19 cellular contexts compared by ENCODE assay signal in genomic region chr9:131469369-131469768, GRCh38. TPM values are rescaled to one million over a fixed set of nuclear protein-coding genes. Genes with fewer than 3 reads are reported as not detected.
DNase-seq lines count a peak whose midpoint lies in the region; ATAC-seq and TF ChIP-seq lines count a peak whose summit lies in the region.
"Had no signal": no experiment of that assay in that cellular context is flagged by ENCODE, and none has a peak within 500 bp of the region (broad histone marks: within the 10 kb centered on the region; RNA-seq: fewer than 3 reads in every experiment).

No MANE protein-coding gene starts in this region.

- WGBS in body of pancreas, 2 donors, result 79 to 83% methylated on average over 6 of the region's 6 CpGs

- intact Hi-C loops in cardiac septum (cut with DNase I) (loop anchor here (10.0 kb wide), 1 partner anchor 285 kb away; no protein-coding TSS in a partner anchor), left ventricle myocardium superior (cut with micrococcal nuclease) (no loop called here), body of pancreas (cut with DNase I) (no loop called here), uterus (cut with DNase I; ENCODE audit: low total_unique reads) (no loop called here)
- intact Hi-C loops in naive thymus-derived CD4-positive, alpha-beta T cell (cut with micrococcal nuclease), result no loop called here

- H3K4me3 ChIP-seq in body of pancreas, result no peak overlapping the region
- H3K4me3 ChIP-seq in naive thymus-derived CD4-positive, alpha-beta T cell (ENCODE audit: low read length), result no peak overlapping the region
- H3K4me3 ChIP-seq in uterus, result no peak overlapping the region
- H3K4me3 ChIP-seq: BLaER1 treated with 17β-estradiol and CSF1 and Interleukin-3, amounts not matched to agents 10 nM and 100 nM; colonic mucosa; lower lobe of right lung had no signal

- peak; percentile 36 for DNase-seq in cardiac septum (ENCODE audit: low spot score)
- DNase-seq in left ventricle myocardium superior, result no peak
- peak in 1 of 4 donors; percentile 25 for DNase-seq in body of pancreas
- no peak for DNase-seq in naive thymus-derived CD4-positive, alpha-beta T cell
- DNase-seq in T-helper 2 cell, result no peak
- no peak for DNase-seq in uterus
- DNase-seq in effector CD4-positive, alpha-beta T cell, result no peak
- DNase-seq: ACHN; activated CD4-positive, alpha-beta T cell treated with anti-CD3 and anti-CD28 coated beads, Interleukin-2, amount 10 ng/mL, durations not matched to agents 24 days and 14 days; colonic mucosa; foreskin keratinocyte; hippocampal formation; lower lobe of right lung; NCI-H82; right cardiac atrium; SHP77 had no signal

- H3K36me3 ChIP-seq in body of pancreas (replicated peaks in 1 of 2; ENCODE audit: insufficient read depth in 1 of 2, low read depth in 2 of 2) (peaks cover 5 to 70% of the 10 kb centered on the region in 2 donors), uterus (no peaks in the 10 kb centered on the region)
- H3K36me3 ChIP-seq in naive thymus-derived CD4-positive, alpha-beta T cell (ENCODE audit: control insufficient read depth in 2 of 3, insufficient read depth in 3 of 3, low read length in 3 of 3), result peaks cover 34 to 95% (median 38%) of the 10 kb centered on the region in 3 experiments

- peaks cover 18 to 68% (median 45%) of the 10 kb centered on the region in 5 donors for H3K36me3 Mint-ChIP-seq in naive thymus-derived CD4-positive, alpha-beta T cell

- ATAC-seq in left ventricle myocardium superior (no peak), body of pancreas (peak; percentile 12), HG03571 (IDR thresholded peaks at IDR 0.05; ENCODE audit: unreplicated experiment) (no peak)
- ATAC-seq in naive thymus-derived CD4-positive, alpha-beta T cell, result no peak
- ATAC-seq: foreskin keratinocyte, HCT116, lower lobe of right lung, right cardiac atrium had no signal

- peak overlapping the region in 5 of 9 donors; percentile 22 to 76 (median 54) for H3K27ac Mint-ChIP-seq in naive thymus-derived CD4-positive, alpha-beta T cell

- H3K27ac ChIP-seq in body of pancreas, result no peak overlapping the region
- H3K27ac ChIP-seq in naive thymus-derived CD4-positive, alpha-beta T cell (ENCODE audit: low read depth, low read length), result no peak overlapping the region
- H3K27ac ChIP-seq in uterus, result no peak overlapping the region
- H3K27ac ChIP-seq: BLaER1 treated with 17β-estradiol and CSF1 and Interleukin-3, amounts not matched to agents 10 nM and 100 nM; colonic mucosa; foreskin keratinocyte; lower lobe of right lung had no signal

- no peak overlapping the region for H3K4me3 Mint-ChIP-seq in naive thymus-derived CD4-positive, alpha-beta T cell
- H3K4me3 Mint-ChIP-seq: activated CD4-positive, alpha-beta T cell treated with anti-CD3 and anti-CD28 coated beads, Interleukin-2, amount 10 ng/mL, durations not matched to agents 24 days and 14 days had no signal

- H3K9me3 ChIP-seq in body of pancreas (no peaks in the 10 kb centered on the region), uterus (no peaks in the 10 kb centered on the region)
- H3K9me3 ChIP-seq in naive thymus-derived CD4-positive, alpha-beta T cell (ENCODE audit: control insufficient read depth in 2 of 3, low read length in 3 of 3), result no peaks in the 10 kb centered on the region
- H3K9me3 ChIP-seq: BLaER1 treated with 17β-estradiol and CSF1 and Interleukin-3, amounts not matched to agents 10 nM and 100 nM; colonic mucosa; lower lobe of right lung had no signal

- H3K4me1 ChIP-seq in body of pancreas (no peaks in the 10 kb centered on the region), uterus (no peaks in the 10 kb centered on the region)
- H3K4me1 ChIP-seq in naive thymus-derived CD4-positive, alpha-beta T cell (ENCODE audit: control insufficient read depth in 2 of 2, insufficient read depth in 2 of 2, low read length in 2 of 2), result no peaks in the 10 kb centered on the region
- H3K4me1 ChIP-seq: colonic mucosa, foreskin keratinocyte, lower lobe of right lung had no signal

- POLR2A ChIA-PET in naive thymus-derived CD4-positive, alpha-beta T cell (lab: Charles Lee), result no interaction called here

- no peak for TF ChIP-seq POLR2A in body of pancreas (IDR thresholded peaks at IDR 0.05)
- no peak for TF ChIP-seq POLR2A in uterus (IDR thresholded peaks at IDR 0.05)

- H3K27me3 Mint-ChIP-seq in naive thymus-derived CD4-positive, alpha-beta T cell, result no peaks in the 10 kb centered on the region
- H3K27me3 Mint-ChIP-seq: activated CD4-positive, alpha-beta T cell treated with anti-CD3 and anti-CD28 coated beads, Interleukin-2, amount 10 ng/mL, durations not matched to agents 24 days and 14 days had no signal

- no peak for TF ChIP-seq CTCF in body of pancreas (IDR thresholded peaks at IDR 0.05)
- no peak for TF ChIP-seq CTCF in uterus (IDR thresholded peaks at IDR 0.05)

- H3K27me3 ChIP-seq in body of pancreas, result no peaks in the 10 kb centered on the region
- H3K27me3 ChIP-seq in naive thymus-derived CD4-positive, alpha-beta T cell (ENCODE audit: control insufficient read depth in 2 of 2, insufficient read depth in 2 of 2, low read length in 2 of 2), result no peaks in the 10 kb centered on the region
- H3K27me3 ChIP-seq in uterus, result no peaks in the 10 kb centered on the region
- H3K27me3 ChIP-seq: BLaER1 treated with 17β-estradiol and CSF1 and Interleukin-3, amounts not matched to agents 10 nM and 100 nM; colonic mucosa; foreskin keratinocyte had no signal

- no peaks in the 10 kb centered on the region for H3K9me3 Mint-ChIP-seq in naive thymus-derived CD4-positive, alpha-beta T cell
- H3K9me3 Mint-ChIP-seq: activated CD4-positive, alpha-beta T cell treated with anti-CD3 and anti-CD28 coated beads, Interleukin-2, amount 10 ng/mL, durations not matched to agents 24 days and 14 days had no signal

- peaks cover 3 to 15% (median 6%) of the 10 kb centered on the region in 7 donors for H3K4me1 Mint-ChIP-seq in naive thymus-derived CD4-positive, alpha-beta T cell
- H3K4me1 Mint-ChIP-seq: activated CD4-positive, alpha-beta T cell treated with anti-CD3 and anti-CD28 coated beads, Interleukin-2, amount 10 ng/mL, durations not matched to agents 24 days and 14 days had no signal

- CTCF ChIA-PET in naive thymus-derived CD4-positive, alpha-beta T cell (lab: Charles Lee), result interaction anchor here (0.6 kb wide), 1 partner anchor 27 kb away, joined by 3 read pairs; no protein-coding TSS in a partner anchor

RNA-seq across cellular contexts. Expression of gene POMT1, which starts 33.3 kb away (rescaled TPM):
- total RNA-seq in cardiac septum (24.6 TPM), left ventricle myocardium superior (19.9 TPM), body of pancreas (10 to 100 TPM; 22.1 to 34.6 TPM), uterus (10 to 100 TPM in 2 of 4 donors, 1 to 10 TPM in 1, under 1 TPM in 1; 0.29 to 40.2 (median 18.5) TPM)
- 10 to 100 TPM; 40.0 to 55.8 (median 47.7) TPM for total RNA-seq in naive thymus-derived CD4-positive, alpha-beta T cell
- 10 to 100 TPM; 13.3 to 15.1 TPM for polyA plus RNA-seq in naive thymus-derived CD4-positive, alpha-beta T cell
